16 cellular contexts compared by ENCODE assay signal in the genomic region with DNA sequence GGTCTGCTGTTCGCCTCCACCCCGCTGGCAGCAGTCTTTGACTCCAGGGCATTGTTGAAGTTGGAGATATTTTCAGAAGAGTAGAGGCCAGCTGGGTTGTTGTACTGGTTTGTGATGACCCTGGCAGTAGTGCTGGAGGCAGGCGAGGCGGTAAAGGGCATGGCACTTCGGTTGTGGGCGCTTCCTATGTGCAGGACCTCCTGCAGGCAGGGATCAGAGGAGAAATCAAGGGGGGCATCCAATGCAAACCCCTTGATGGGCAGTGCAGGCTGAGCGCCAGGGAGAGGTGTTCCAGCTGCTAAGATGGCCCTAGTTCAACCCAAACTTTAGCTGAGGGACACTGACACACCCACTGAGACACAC. TPM values are rescaled to one million over a fixed set of nuclear protein-coding genes. Genes with fewer than 3 reads are reported as not detected.
DNase-seq lines count a peak whose midpoint lies in the region; ATAC-seq and TF ChIP-seq lines count a peak whose summit lies in the region.
"Had no signal": no experiment of that assay in that cellular context is flagged by ENCODE, and none has a peak within 500 bp of the region (broad histone marks: within the 10 kb centered on the region; RNA-seq: fewer than 3 reads in every experiment).

No MANE protein-coding gene starts in this region.

- no peaks in the 10 kb centered on the region for H3K27me3 Mint-ChIP-seq in naive B cell

- H3K36me3 ChIP-seq in right atrium auricular region (peaks cover 43% of the 10 kb centered on the region), urinary bladder (ENCODE audit: insufficient read depth) (no peaks in the 10 kb centered on the region)
- H3K36me3 ChIP-seq: SJCRH30 had no signal

- ATAC-seq in right cardiac atrium: no peak
- ATAC-seq in naive B cell (ENCODE audit: low read depth in 2 of 2): no peak
- ATAC-seq: stimulated activated effector memory CD8-positive, alpha-beta T cell treated with anti-CD3 and anti-CD28 coated beads, Interleukin-12 subunit alpha, Interleukin-12 subunit beta, amount 100 ng/mL, for 72 hours had no signal

- DNase-seq in right atrium auricular region (ENCODE audit: low spot score): peak; percentile 53
- DNase-seq in right cardiac atrium: no peak
- DNase-seq in epithelial cell of prostate (ENCODE audit: low read depth, low spot score): no peak
- no peak for DNase-seq in naive B cell
- no peak for DNase-seq in medulla oblongata (ENCODE audit: extremely low spot score)
- no peak for DNase-seq in stimulated activated naive CD4-positive, alpha-beta T cell treated with Interleukin-2 at 50 U/mL for 16 hours (lab: John Stamatoyannopoulos, UW)
- no peak for DNase-seq in DMS153 treated with DMSO at 0.1 percent for 48 hours (lab: John Stamatoyannopoulos, UW; ENCODE audit: unreplicated experiment)
- DNase-seq: activated CD4-positive, CD25-positive, alpha-beta regulatory T cell; DMS79 treated with DMSO at 0.1 percent for 48 hours; dorsolateral prefrontal cortex; NCI-H2029; NCI-H524 treated with DMSO at 0.1 percent for 48 hours; SJCRH30 had no signal

- peaks cover 8 to 21% of the 10 kb centered on the region in 2 donors for H3K36me3 Mint-ChIP-seq in naive B cell
- H3K36me3 Mint-ChIP-seq: stimulated activated effector memory CD8-positive, alpha-beta T cell treated with anti-CD3 and anti-CD28 coated beads, Interleukin-12 subunit alpha, Interleukin-12 subunit beta, amount 100 ng/mL, for 72 hours had no signal

- no peaks in the 10 kb centered on the region for H3K9me3 ChIP-seq in right atrium auricular region
- no peaks in the 10 kb centered on the region for H3K9me3 ChIP-seq in right cardiac atrium (ENCODE audit: control insufficient read depth, low read length)
- H3K9me3 ChIP-seq: SJCRH30 had no signal

- no peak for TF ChIP-seq CTCF in right atrium auricular region (IDR thresholded peaks at IDR 0.05)

- H3K9me3 Mint-ChIP-seq in naive B cell: no peaks in the 10 kb centered on the region
- H3K9me3 Mint-ChIP-seq: stimulated activated effector memory CD8-positive, alpha-beta T cell treated with anti-CD3 and anti-CD28 coated beads, Interleukin-12 subunit alpha, Interleukin-12 subunit beta, amount 100 ng/mL, for 72 hours had no signal

- intact Hi-C loops in right cardiac atrium (cut with DNase I): no loop called here

- no peaks in the 10 kb centered on the region for H3K27me3 ChIP-seq in right atrium auricular region
- H3K27me3 ChIP-seq in right cardiac atrium (ENCODE audit: control insufficient read depth, insufficient read depth): no peaks in the 10 kb centered on the region
- H3K27me3 ChIP-seq: SJCRH30 had no signal

- peak overlapping the region in 2 of 8 donors; percentile 1 to 22 for H3K4me3 Mint-ChIP-seq in naive B cell
- H3K4me3 Mint-ChIP-seq: stimulated activated effector memory CD8-positive, alpha-beta T cell treated with anti-CD3 and anti-CD28 coated beads, Interleukin-12 subunit alpha, Interleukin-12 subunit beta, amount 100 ng/mL, for 72 hours had no signal

- H3K4me1 Mint-ChIP-seq in naive B cell: peaks cover 37 to 59% (median 44%) of the 10 kb centered on the region in 3 donors
- H3K4me1 Mint-ChIP-seq: stimulated activated effector memory CD8-positive, alpha-beta T cell treated with anti-CD3 and anti-CD28 coated beads, Interleukin-12 subunit alpha, Interleukin-12 subunit beta, amount 100 ng/mL, for 72 hours had no signal

- H3K4me3 ChIP-seq in right atrium auricular region (no peak overlapping the region), right cardiac atrium (ENCODE audit: low read length) (no peak overlapping the region), urinary bladder (ENCODE audit: low read depth, low read length) (no peak overlapping the region)
- H3K4me3 ChIP-seq: dorsolateral prefrontal cortex, SJCRH30, skin epidermis had no signal

- WGBS in right cardiac atrium: 87% methylated on average over 7 of the region's 7 CpGs
- 79% methylated on average over 7 of the region's 7 CpGs for WGBS in urinary bladder

- H3K4me1 ChIP-seq in right atrium auricular region (peaks cover 0 to 84% of the 10 kb centered on the region in 2 donors), right cardiac atrium (ENCODE audit: control insufficient read depth, insufficient read depth, low read length) (peaks cover 30% of the 10 kb centered on the region), urinary bladder (ENCODE audit: insufficient read depth) (no peaks in the 10 kb centered on the region)

- peak overlapping the region in 5 of 6 donors; percentile 59 to 99 (median 85) for H3K27ac Mint-ChIP-seq in naive B cell
- H3K27ac Mint-ChIP-seq: stimulated activated effector memory CD8-positive, alpha-beta T cell treated with anti-CD3 and anti-CD28 coated beads, Interleukin-12 subunit alpha, Interleukin-12 subunit beta, amount 100 ng/mL, for 72 hours had no signal

- H3K27ac ChIP-seq in right atrium auricular region: no peak overlapping the region
- no peak overlapping the region for H3K27ac ChIP-seq in right cardiac atrium (ENCODE audit: low read length)
- H3K27ac ChIP-seq in epithelial cell of prostate: peak overlapping the region; percentile 87
- peak overlapping the region; percentile 55 for H3K27ac ChIP-seq in urinary bladder (ENCODE audit: low read depth)
- H3K27ac ChIP-seq: dorsolateral prefrontal cortex, SJCRH30 had no signal

RNA-seq across cellular contexts. Expression of a gene that starts 27.0 kb away (rescaled TPM):
- total RNA-seq in right atrium auricular region: 100 to 1,000 TPM; 126 to 130 TPM
- 100 to 1,000 TPM; 159 to 227 (median 169) TPM for total RNA-seq in right cardiac atrium
- 211 TPM for polyA plus RNA-seq in right cardiac atrium
- 100 to 1,000 TPM; 348 to 523 (median 419) TPM for polyA plus RNA-seq in naive B cell (ENCODE audit: low read depth in 6 of 6)
- 24.4 TPM for total RNA-seq in urinary bladder
- 217 TPM for polyA plus RNA-seq in urinary bladder

Comparison
In these comparisons a context has a peak if more than half of its experiments do, and no peak if none do; other contexts are left out.
1. H3K27ac ChIP-seq: peak in epithelial cell of prostate (single experiment) and urinary bladder (single experiment); none in right atrium auricular region (0 of 2) and right cardiac atrium (single experiment).